ENCODE assay signal across 8 cellular contexts in the genomic region with DNA sequence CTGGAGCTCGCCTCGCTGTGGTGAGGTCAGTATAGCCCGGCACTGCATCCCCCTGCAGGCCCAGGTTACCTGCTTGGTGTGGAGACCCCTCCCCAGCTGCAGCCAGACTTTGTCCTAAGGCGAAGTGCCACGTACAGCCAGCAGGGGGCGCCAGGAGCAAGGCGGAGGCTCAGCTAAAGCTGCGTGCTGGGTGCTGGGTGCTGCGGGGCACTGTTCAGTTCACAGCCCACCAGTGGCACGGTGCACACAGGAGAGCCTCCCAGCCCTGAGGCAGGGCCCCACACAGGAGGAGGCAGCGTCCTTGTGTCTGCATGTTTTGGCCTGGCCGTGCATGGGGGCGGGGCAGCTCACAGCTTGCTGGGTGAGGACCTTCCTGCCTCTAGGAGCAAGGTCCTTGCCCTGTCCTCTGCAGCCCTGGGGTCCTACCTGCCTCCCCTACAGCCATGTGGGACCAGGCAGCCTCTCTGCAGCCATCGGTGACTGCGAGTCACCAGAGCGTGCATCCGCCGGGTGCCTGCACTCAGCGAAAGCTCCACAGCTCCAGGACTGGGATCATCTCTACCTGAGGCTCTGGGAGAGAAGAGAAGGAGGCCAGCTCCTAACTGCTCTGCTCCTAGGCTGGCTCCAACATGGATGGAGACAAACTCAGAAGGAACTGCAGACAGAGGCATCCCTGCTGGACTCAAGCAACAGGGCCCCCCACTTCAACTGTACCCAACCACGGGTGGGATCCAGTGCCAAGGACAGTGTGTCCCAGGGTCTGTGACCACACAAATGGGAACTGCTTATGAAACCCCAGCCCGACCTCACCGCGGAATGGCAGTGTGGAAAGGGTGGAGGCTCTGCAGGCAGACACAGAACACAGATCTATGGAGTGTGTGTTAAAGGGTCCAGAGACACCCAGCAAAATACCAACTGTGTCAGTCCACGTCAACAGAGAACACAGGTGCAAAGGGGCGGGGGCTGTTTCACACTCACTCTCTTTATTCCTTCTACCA. TPM values are rescaled to one million over a fixed set of nuclear protein-coding genes. Genes with fewer than 3 reads are reported as not detected.
DNase-seq lines count a peak whose midpoint lies in the region; ATAC-seq and TF ChIP-seq lines count a peak whose summit lies in the region.

No MANE protein-coding gene starts in this region.

- peaks cover 37% of the 10 kb centered on the region for H3K4me1 Mint-ChIP-seq in activated CD4-positive, alpha-beta T cell treated with anti-CD3 and anti-CD28 coated beads, Interleukin-2, amount 10 ng/mL, durations not matched to agents 7 days and 5 days

- H3K9me3 Mint-ChIP-seq in activated CD4-positive, alpha-beta T cell treated with anti-CD3 and anti-CD28 coated beads, Interleukin-2, amount 10 ng/mL, durations not matched to agents 7 days and 5 days = no peaks in the 10 kb centered on the region

- no peak overlapping the region for H3K4me3 Mint-ChIP-seq in activated CD4-positive, alpha-beta T cell treated with anti-CD3 and anti-CD28 coated beads, Interleukin-2, amount 10 ng/mL, durations not matched to agents 7 days and 5 days

- peak overlapping the region; percentile 54 for H3K27ac Mint-ChIP-seq in activated CD4-positive, alpha-beta T cell treated with anti-CD3 and anti-CD28 coated beads, Interleukin-2, amount 10 ng/mL, durations not matched to agents 7 days and 5 days

- peaks cover 24% of the 10 kb centered on the region for H3K36me3 Mint-ChIP-seq in activated CD4-positive, alpha-beta T cell treated with anti-CD3 and anti-CD28 coated beads, Interleukin-2, amount 10 ng/mL, durations not matched to agents 7 days and 5 days (ENCODE audit: low read depth)

- TF ChIP-seq CTCF in GM12874 (IDR thresholded peaks at IDR 0.05; ENCODE audit: insufficient read depth, low read depth, low read length) (peak; percentile 98), choroid plexus epithelial cell (conservative IDR thresholded peaks at IDR 0.05; ENCODE audit: low read depth, low read length) (peak; percentile 93)

- H3K4me3 ChIP-seq in choroid plexus epithelial cell (ENCODE audit: low read depth, low read length) = no peak overlapping the region

- no peak for ATAC-seq in GM19455 (IDR thresholded peaks at IDR 0.05; ENCODE audit: unreplicated experiment)
- ATAC-seq in HG03469 (IDR thresholded peaks at IDR 0.05; ENCODE audit: unreplicated experiment) = no peak

- DNase-seq in NCI-H1092 treated with DMSO at 0.1 percent for 48 hours (lab: John Stamatoyannopoulos, UW) = peak; percentile 54
- peak; percentile 84 for DNase-seq in activated CD4-positive, alpha-beta T cell treated with anti-CD3 and anti-CD28 coated beads, Interleukin-2, amount 10 ng/mL, durations not matched to agents 7 days and 5 days
- DNase-seq in choroid plexus epithelial cell (ENCODE audit: low read depth) = peak; percentile 52
- peak; percentile 57 to 67 for DNase-seq in lung microvascular endothelial cell (ENCODE audit: low read depth in 2 of 2)
- DNase-seq in stimulated activated CD8-positive, alpha-beta memory T cell treated with anti-CD3 and anti-CD28 coated beads, Interleukin-7, amount 100 ng/mL, for 24 hours (ENCODE audit: low read depth) = peak; percentile 36

- CTCF ChIA-PET in activated CD4-positive, alpha-beta T cell treated with anti-CD3 and anti-CD28 coated beads, Interleukin-2, amount 10 ng/mL, durations not matched to agents 7 days and 5 days (lab: Charles Lee) = interaction anchor here (0.7 to 5.3 kb wide), 35 partner anchors 8 to 148 kb away, joined by 3 to 62 read pairs (median 5); partner anchors contain the start of genes BANP and SLC7A5

- POLR2A ChIA-PET in activated CD4-positive, alpha-beta T cell treated with anti-CD3 and anti-CD28 coated beads, Interleukin-2, amount 10 ng/mL, durations not matched to agents 7 days and 5 days (lab: Charles Lee) = no interaction called here

- no peaks in the 10 kb centered on the region for H3K27me3 Mint-ChIP-seq in activated CD4-positive, alpha-beta T cell treated with anti-CD3 and anti-CD28 coated beads, Interleukin-2, amount 10 ng/mL, durations not matched to agents 7 days and 5 days

RNA-seq across cellular contexts. Expression of gene SLC7A5, which starts 19.0 kb away (rescaled TPM):
- 10 to 100 TPM; 73.1 to 77.1 TPM for total RNA-seq in activated CD4-positive, alpha-beta T cell treated with anti-CD3 and anti-CD28 coated beads, Interleukin-2, amount 10 ng/mL, durations not matched to agents 7 days and 5 days
- 2.6 and 9.5 TPM in 2 replicates for total RNA-seq in lung microvascular endothelial cell
